ENCODE assay signal across 1 cellular context in genomic region chr19:39444598-39445257, GRCh38.
TF ChIP-seq lines count a peak whose summit lies in the region.

No MANE protein-coding gene starts in this region.

TF ChIP-seq in HepG2, 621 proteins besides CTCF, POLR2A, EP300 and RAD21:
- TF ChIP-seq CREB3 (CRISPR knock-in tag; IDR thresholded peaks at IDR 0.05) (0 out of 2 replicates have a peak, but pooled peaks have one; percentile 14), ZBED4 (CRISPR knock-in tag; IDR thresholded peaks at IDR 0.05; ENCODE audit: borderline replicate concordance) (no peak), RFXAP (CRISPR knock-in tag; IDR thresholded peaks at IDR 0.05; ENCODE audit: borderline replicate concordance) (0 out of 2 replicates have a peak, but pooled peaks have one; percentile 7), ZMYM3 (CRISPR knock-in tag; IDR thresholded peaks at IDR 0.05) (0 out of 2 replicates have a peak, but pooled peaks have one; percentile 26), ZFAT (CRISPR knock-in tag; conservative IDR thresholded peaks at IDR 0.05) (no peak), ZC3H4 (CRISPR knock-in tag; IDR thresholded peaks at IDR 0.05; ENCODE audit: borderline replicate concordance) (peak; percentile 36; the same call in 1 of the 2 replicates), E2F1 (CRISPR knock-in tag; IDR thresholded peaks at IDR 0.05) (peak; percentile 11; the same call in 1 of the 2 replicates), SMAD9 (CRISPR knock-in tag; IDR thresholded peaks at IDR 0.05) (no peak), U2AF1 (optimal IDR thresholded peaks at IDR 0.05; ENCODE audit: low read depth, low read length) (no peak), ZNF777 (CRISPR knock-in tag; IDR thresholded peaks at IDR 0.05) (0 out of 2 replicates have a peak, but pooled peaks have one; percentile 22), ZNF747 (CRISPR knock-in tag; IDR thresholded peaks at IDR 0.05; ENCODE audit: borderline replicate concordance) (0 out of 2 replicates have a peak, but pooled peaks have one; percentile 3), ZNF770 (CRISPR knock-in tag; IDR thresholded peaks at IDR 0.05) (peak; percentile 89), ZBTB40 (IDR thresholded peaks at IDR 0.05) (no peak), ZBTB40 (CRISPR knock-in tag; IDR thresholded peaks at IDR 0.05) (peak; percentile 2; the same call in 1 of the 2 replicates), ZNF3 (CRISPR knock-in tag; IDR thresholded peaks at IDR 0.05) (0 out of 2 replicates have a peak, but pooled peaks have one; percentile 24), RBM39 (IDR thresholded peaks at IDR 0.05; ENCODE audit: low read depth, low read length, poor library complexity, severe bottlenecking) (no peak)
